ENCODE assay signal across 8 cellular contexts in the genomic region with DNA sequence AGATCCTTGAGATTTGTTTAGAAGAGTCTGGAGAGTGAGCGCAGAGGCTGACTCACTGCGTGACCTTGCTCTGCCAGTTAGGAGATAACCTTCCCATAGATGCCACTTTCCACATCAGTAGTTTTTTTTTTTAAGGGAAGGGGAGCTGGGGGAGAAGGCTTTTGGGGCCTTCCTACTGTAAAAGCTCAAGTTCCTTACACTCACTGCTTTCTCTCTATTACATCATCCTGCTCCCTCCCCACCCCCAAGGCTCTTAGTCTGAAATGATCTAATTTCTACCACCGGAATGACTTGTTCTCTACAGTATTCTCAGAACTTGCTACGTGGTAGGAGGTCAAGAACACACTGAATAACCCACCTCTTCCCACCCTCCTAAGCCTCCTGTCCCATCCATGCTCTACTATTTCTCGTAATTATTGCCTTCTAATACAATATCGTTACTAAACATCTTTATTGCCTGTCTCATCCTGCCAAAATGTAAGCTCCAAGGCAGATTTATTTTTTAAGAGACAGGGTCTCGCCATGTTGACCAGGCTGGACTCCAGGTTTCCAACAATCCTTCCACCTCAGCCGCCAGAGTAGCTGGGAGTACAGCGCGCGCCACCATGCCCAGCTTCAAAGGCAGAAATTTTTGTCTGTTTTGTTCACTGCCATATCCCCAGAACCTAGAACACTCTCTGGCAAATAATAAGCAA. TPM values are rescaled to one million over a fixed set of nuclear protein-coding genes. Genes with fewer than 3 reads are reported as not detected.
DNase-seq lines count a peak whose midpoint lies in the region; ATAC-seq, FAIRE-seq and TF ChIP-seq lines count a peak whose summit lies in the region.

No MANE protein-coding gene starts in this region.

- ATAC-seq in HG02981 (IDR thresholded peaks at IDR 0.05; ENCODE audit: unreplicated experiment) (no peak), HG03442 (IDR thresholded peaks at IDR 0.05; ENCODE audit: unreplicated experiment) (no peak)

- no peaks in the 10 kb centered on the region for H3K9me3 ChIP-seq in thyroid gland

- H3K27ac Mint-ChIP-seq in MCF 10A (ENCODE audit: low read depth, unreplicated experiment) (peak overlapping the region; percentile 89), mesothelial cell of epicardium (peak overlapping the region; percentile 95)

- intact Hi-C loops in MCF 10A (cut with micrococcal nuclease), result no loop called here
- intact Hi-C loops in thyroid gland (cut with DNase I), result no loop called here

- FAIRE-seq in GM12892 (lab: Jason Lieb, UNC), result no peak

- TSS peak; percentile 99 for BruUV-seq in MCF 10A (replicated peaks; lab: Mats Ljungman, UMichigan)

- H3K4me3 Mint-ChIP-seq in MCF 10A (ENCODE audit: unreplicated experiment) (peak overlapping the region; percentile 86), mesothelial cell of epicardium (peak overlapping the region; percentile 88)

- peak; percentile 56; the same call in 1 of the 2 replicates for TF ChIP-seq POLR2A in GM12892 (IDR thresholded peaks at IDR 0.05; ENCODE audit: low read depth, low read length)
- TF ChIP-seq POLR2A in thyroid gland (IDR thresholded peaks at IDR 0.05), result no peak

- no peaks in the 10 kb centered on the region for H3K27me3 ChIP-seq in thyroid gland

- no peaks in the 10 kb centered on the region for H3K27me3 Mint-ChIP-seq in MCF 10A (ENCODE audit: insufficient read depth, unreplicated experiment)
- H3K27me3 Mint-ChIP-seq in mesothelial cell of epicardium (ENCODE audit: low read depth), result no peaks in the 10 kb centered on the region

- POLR2A ChIA-PET in RWPE1 (lab: Yijun Ruan, JAX; ENCODE audit: low non-redundant PET), result interaction anchor here (0.7 kb wide), 1 partner anchor 27 kb away, joined by 4 read pairs; no protein-coding TSS in a partner anchor
- POLR2A ChIA-PET in MCF 10A (lab: Yijun Ruan, JAX), result interaction anchor here (0.6 to 6.4 kb wide), 17 partner anchors 10 to 896 kb away, joined by 3 to 119 read pairs (median 5); a partner anchor contains a TSS

- H3K4me3 ChIP-seq in thyroid gland (replicated peaks in 1 of 3), result peak overlapping the region in 2 of 3 donors; percentile 94 to 97

- CTCF ChIA-PET in RWPE1 (lab: Yijun Ruan, JAX), result interaction anchor here (0.6 kb wide), 2 partner anchors 10 to 170 kb away, joined by 4 read pairs; no protein-coding TSS in a partner anchor
- CTCF ChIA-PET in MCF 10A (lab: Yijun Ruan, JAX), result interaction anchor here (0.5 to 5.0 kb wide), 6 partner anchors 9 to 1731 kb away, joined by 3 to 43 read pairs (median 6); a partner anchor contains a TSS

- peaks cover 43% of the 10 kb centered on the region for H3K36me3 Mint-ChIP-seq in MCF 10A (ENCODE audit: insufficient read depth, unreplicated experiment)
- peaks cover 9% of the 10 kb centered on the region for H3K36me3 Mint-ChIP-seq in mesothelial cell of epicardium

- WGBS in thyroid gland, 2 donors, result 27 to 31% methylated on average over 11 of the region's 11 CpGs

- peak overlapping the region; percentile 96 for H3K27ac ChIP-seq in RWPE1
- peak overlapping the region in 1 of 3 donors; percentile 71 for H3K27ac ChIP-seq in thyroid gland

- peaks cover 9 to 16% of the 10 kb centered on the region in 2 donors for H3K4me1 ChIP-seq in thyroid gland

- peaks cover 3% of the 10 kb centered on the region for H3K4me1 Mint-ChIP-seq in MCF 10A (ENCODE audit: insufficient read depth, unreplicated experiment)
- H3K4me1 Mint-ChIP-seq in mesothelial cell of epicardium, result peaks cover 15% of the 10 kb centered on the region

- DNase-seq in A172 (ENCODE audit: low spot score) (peak; percentile 74), GM12892 (ENCODE audit: insufficient read length) (peak; percentile 29), RWPE1 (ENCODE audit: low spot score) (peak; percentile 58), MCF 10A (ENCODE audit: unreplicated experiment) (peak; percentile 74), mesothelial cell of epicardium (ENCODE audit: low spot score in 2 of 2, unreplicated experiment in 2 of 2) (no peak), thyroid gland (no peak)

- no peaks in the 10 kb centered on the region for H3K9me3 Mint-ChIP-seq in MCF 10A (ENCODE audit: unreplicated experiment)
- H3K9me3 Mint-ChIP-seq in mesothelial cell of epicardium, result no peaks in the 10 kb centered on the region

- TF ChIP-seq CTCF in RWPE1 (conservative IDR thresholded peaks at IDR 0.05; ENCODE audit: low read depth), result no peak
- TF ChIP-seq CTCF in MCF 10A (IDR thresholded peaks at IDR 0.05; ENCODE audit: unreplicated experiment), result no peak
- no peak for TF ChIP-seq CTCF in mesothelial cell of epicardium (IDR thresholded peaks at IDR 0.05; ENCODE audit: unreplicated experiment)
- no peak for TF ChIP-seq CTCF in thyroid gland (IDR thresholded peaks at IDR 0.05)

- no peaks in the 10 kb centered on the region for H3K36me3 ChIP-seq in thyroid gland

RNA-seq across cellular contexts. Expression of a gene that starts 1.2 kb away (rescaled TPM):
- 120 and 153 TPM in 2 replicates for total RNA-seq in A172 (2014; rRNA removed; shearing (Covaris generic))
- polyA plus RNA-seq in GM12892 (2012; ENCODE audit: missing spikeins), result 45.9 TPM
- total RNA-seq in MCF 10A (2022) (219 and 254 TPM in 2 replicates), mesothelial cell of epicardium (63.4 to 69.8 TPM (median 69.6 TPM) in 3 replicates), thyroid gland (100 to 1,000 TPM in 1 of 4 donors, 10 to 100 TPM in 3; 45.0 to 100 (median 67.9) TPM)

RNA-seq across cellular contexts. Expression of a gene that starts 1.7 kb away (rescaled TPM):
- not detected in 2 replicates for total RNA-seq in A172 (2014; rRNA removed; shearing (Covaris generic))
- polyA plus RNA-seq in GM12892 (2012; ENCODE audit: missing spikeins), result not detected
- total RNA-seq in MCF 10A (2022), result not detected in 2 replicates
- total RNA-seq in mesothelial cell of epicardium, result not detected in 3 replicates
- total RNA-seq in thyroid gland, result not detected

RNA-seq across cellular contexts. Expression of a gene that starts 28.6 kb away (rescaled TPM):
- total RNA-seq in A172 (2014; rRNA removed; shearing (Covaris generic)), result 782 and 864 TPM in 2 replicates
- 2,487 TPM for polyA plus RNA-seq in GM12892 (2012; ENCODE audit: missing spikeins)
- total RNA-seq in MCF 10A (2022), result 1,569 and 1,807 TPM in 2 replicates
- total RNA-seq in mesothelial cell of epicardium, result 947 to 1,016 TPM (median 998 TPM) in 3 replicates
- 100 to 1,000 TPM; 313 to 561 (median 386) TPM for total RNA-seq in thyroid gland

RNA-seq across cellular contexts. Expression of a gene that starts 37.9 kb away (rescaled TPM):
- 24.1 and 58.4 TPM in 2 replicates for total RNA-seq in A172 (2014; rRNA removed; shearing (Covaris generic))
- 2.0 TPM for polyA plus RNA-seq in GM12892 (2012; ENCODE audit: missing spikeins)
- total RNA-seq in MCF 10A (2022) (4.1 and 5.5 TPM in 2 replicates), mesothelial cell of epicardium (15.9 to 16.7 TPM (median 16.0 TPM) in 3 replicates), thyroid gland (10 to 100 TPM in 3 of 4 donors, 1 to 10 TPM in 1; 7.3 to 30.4 (median 15.8) TPM)

RNA-seq across cellular contexts. Expression of a gene that starts 38.4 kb away (rescaled TPM):
- 49.6 and 81.0 TPM in 2 replicates for total RNA-seq in A172 (2014; rRNA removed; shearing (Covaris generic))
- polyA plus RNA-seq in GM12892 (2012; ENCODE audit: missing spikeins), result 37.6 TPM
- 51.5 and 73.0 TPM in 2 replicates for total RNA-seq in MCF 10A (2022)
- total RNA-seq in mesothelial cell of epicardium, result 30.0 to 32.3 TPM (median 30.7 TPM) in 3 replicates
- 10 to 100 TPM; 20.1 to 68.3 (median 47.2) TPM for total RNA-seq in thyroid gland

Comparison
In these comparisons a context has a peak if more than half of its experiments do, and no peak if none do; other contexts are left out.
1. DNase-seq: peak in A172 (single experiment), GM12892 (single experiment), RWPE1 (single experiment) and MCF 10A (single experiment); none in mesothelial cell of epicardium (0 of 2) and thyroid gland (0 of 2).